10 cellular contexts compared by ENCODE assay signal in the genomic region with DNA sequence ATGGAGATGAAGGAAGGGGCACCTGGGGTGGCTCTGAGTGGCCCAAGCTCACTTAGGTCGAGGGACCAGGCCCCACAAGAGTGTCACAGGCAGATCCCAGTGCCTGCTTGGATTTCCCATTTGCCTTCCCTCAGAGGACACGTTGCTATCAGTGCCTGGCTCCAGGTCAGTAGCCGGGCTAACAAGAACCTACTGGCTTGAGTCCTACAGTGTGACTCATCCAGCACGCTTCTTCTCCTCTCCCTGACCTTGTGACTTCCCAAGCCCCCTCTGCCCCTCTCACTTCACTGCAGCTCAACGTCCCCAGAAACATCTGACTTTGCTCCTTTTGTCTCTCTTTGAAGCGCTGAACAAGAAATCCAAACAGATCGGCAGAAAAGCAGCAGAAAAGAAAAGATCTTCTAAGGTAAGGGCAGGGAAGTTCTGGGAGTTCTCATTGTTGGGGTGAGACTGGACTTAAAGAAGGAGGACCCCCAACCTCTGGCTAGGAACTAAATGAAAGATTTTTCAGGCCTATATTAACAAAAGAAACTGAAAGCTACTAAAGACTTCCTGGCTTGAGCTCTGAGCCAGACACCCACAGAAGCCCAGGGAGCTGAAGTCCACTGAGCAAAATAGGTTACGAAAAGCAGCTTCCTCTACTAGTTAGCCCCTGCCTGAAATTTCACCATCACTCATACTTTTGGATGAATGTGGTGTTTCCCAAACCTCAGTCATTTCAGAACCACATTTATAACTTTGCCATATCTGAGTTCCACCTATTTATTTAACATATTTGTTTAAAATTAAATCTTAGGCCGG. TPM values are rescaled to one million over a fixed set of nuclear protein-coding genes. Genes with fewer than 3 reads are reported as not detected.
DNase-seq lines count a peak whose midpoint lies in the region; ATAC-seq and TF ChIP-seq lines count a peak whose summit lies in the region.
"Had no signal": no experiment of that assay in that cellular context is flagged by ENCODE, and none has a peak within 500 bp of the region (broad histone marks: within the 10 kb centered on the region; RNA-seq: fewer than 3 reads in every experiment).

No MANE protein-coding gene starts in this region.

- no peaks in the 10 kb centered on the region for H3K9me3 Mint-ChIP-seq in natural killer cell

- no peaks in the 10 kb centered on the region for H3K27me3 ChIP-seq in fibroblast of lung (ENCODE audit: control insufficient read depth, insufficient read depth, low read length)
- H3K27me3 ChIP-seq: SJSA1 had no signal

- H3K4me3 ChIP-seq in fibroblast of lung (replicated peaks in 1 of 4; ENCODE audit: control extremely low read depth in 1 of 4, insufficient read depth in 1 of 4, low read depth in 3 of 4, low read length in 4 of 4), result peak overlapping the region in 2 of 4 experiments; percentile 6 to 21
- H3K4me3 ChIP-seq: SJSA1 had no signal

- H3K36me3 Mint-ChIP-seq in natural killer cell, result no peaks in the 10 kb centered on the region
- H3K36me3 Mint-ChIP-seq: activated naive CD8-positive, alpha-beta T cell had no signal

- peak; percentile 26 for DNase-seq in AG08395 (ENCODE audit: low spot score)
- peak; percentile 83 for DNase-seq in MV-4-11 (lab: John Stamatoyannopoulos, UW)
- peak; percentile 56 to 63 for DNase-seq in fibroblast of lung (ENCODE audit: low read depth in 2 of 2)
- DNase-seq in natural killer cell, result no peak
- no peak for DNase-seq in Ammon's horn (ENCODE audit: low spot score)
- no peak for DNase-seq in activated naive CD4-positive, alpha-beta T cell (lab: John Stamatoyannopoulos, UW)
- no peak for DNase-seq in NCI-H82 (lab: John Stamatoyannopoulos, UW)

- peak overlapping the region; percentile 79 for H3K4me2 ChIP-seq in fibroblast of lung (ENCODE audit: extremely low read depth, insufficient read depth, low read length)

- peak; percentile 37 to 52 (median 46) for ATAC-seq in natural killer cell
- no peak for ATAC-seq in GM21423 (IDR thresholded peaks at IDR 0.05; ENCODE audit: unreplicated experiment)

- H2AFZ ChIP-seq in fibroblast of lung (ENCODE audit: low read length), result peak overlapping the region; percentile 85

- no peaks in the 10 kb centered on the region for H4K20me1 ChIP-seq in fibroblast of lung (ENCODE audit: control insufficient read depth, extremely low read depth, insufficient read depth, low read length)

- no peaks in the 10 kb centered on the region for H3K9me3 ChIP-seq in fibroblast of lung (ENCODE audit: control insufficient read depth, insufficient read depth, low read depth, low read length)
- H3K9me3 ChIP-seq: SJSA1 had no signal

- H3K27me3 Mint-ChIP-seq in natural killer cell (ENCODE audit: low read depth in 2 of 2), result peaks cover 0 to 3% of the 10 kb centered on the region in 2 donors
- H3K27me3 Mint-ChIP-seq: activated naive CD8-positive, alpha-beta T cell had no signal

- no peak overlapping the region for H3K4me3 Mint-ChIP-seq in natural killer cell
- H3K4me3 Mint-ChIP-seq: activated naive CD8-positive, alpha-beta T cell had no signal

- H3K4me1 ChIP-seq in fibroblast of lung (ENCODE audit: control insufficient read depth, extremely low read depth, insufficient read depth, low read length), result peaks cover 6% of the 10 kb centered on the region

- intact Hi-C loops in natural killer cell (cut with micrococcal nuclease), result no loop called here

- TF ChIP-seq CTCF in fibroblast of lung (conservative IDR thresholded peaks at IDR 0.05 in 1 of 2, IDR thresholded peaks at IDR 0.05 in 1 of 2; ENCODE audit: low read depth in 1 of 2, low read length in 2 of 2), result no peak
- no peak for TF ChIP-seq CTCF in natural killer cell (IDR thresholded peaks at IDR 0.05)

- peak overlapping the region; percentile 39 to 59 for H3K27ac Mint-ChIP-seq in natural killer cell
- H3K27ac Mint-ChIP-seq: activated naive CD8-positive, alpha-beta T cell had no signal

- no peaks in the 10 kb centered on the region for H3K79me2 ChIP-seq in fibroblast of lung (ENCODE audit: control insufficient read depth, insufficient read depth, low read length)

- no peaks in the 10 kb centered on the region for H3K36me3 ChIP-seq in fibroblast of lung (ENCODE audit: control insufficient read depth, insufficient read depth, low read length)
- H3K36me3 ChIP-seq: SJSA1 had no signal

- peak overlapping the region; percentile 31 for H3K27ac ChIP-seq in fibroblast of lung (ENCODE audit: insufficient read depth, low read length)
- H3K27ac ChIP-seq: SJSA1 had no signal

- peaks cover 6 to 7% of the 10 kb centered on the region in 2 donors for H3K4me1 Mint-ChIP-seq in natural killer cell

- H3K9ac ChIP-seq in fibroblast of lung (ENCODE audit: insufficient read depth, low read length), result peak overlapping the region; percentile 26

RNA-seq across cellular contexts. Expression of a gene that starts 21.5 kb away (rescaled TPM):
- total RNA-seq in fibroblast of lung, result not detected in 2 replicates
- not detected in 2 replicates for polyA plus RNA-seq in fibroblast of lung
- not detected in 2 replicates for polyA plus RNA-seq in fibroblast of lung (2012)
- not detected in 2 replicates for polyA minus RNA-seq in fibroblast of lung (ENCODE audit: low replicate concordance)
- not detected for total RNA-seq in natural killer cell
- total RNA-seq: SJSA1 had no signal

RNA-seq across cellular contexts. Expression of a gene that starts 40.5 kb away (rescaled TPM):
- 68.4 and 72.2 TPM in 2 replicates for total RNA-seq in fibroblast of lung
- polyA plus RNA-seq in fibroblast of lung, result 78.3 and 96.6 TPM in 2 replicates
- polyA plus RNA-seq in fibroblast of lung (2012), result 72.8 and 89.5 TPM in 2 replicates
- polyA minus RNA-seq in fibroblast of lung (ENCODE audit: low replicate concordance), result 253 and 290 TPM in 2 replicates
- 1 to 10 TPM; 7.1 to 8.3 (median 7.7) TPM for total RNA-seq in natural killer cell

Comparison
In these comparisons a context has a peak if more than half of its experiments do, and no peak if none do; other contexts are left out.
1. DNase-seq: peak in AG08395 (single experiment), MV-4-11 (single experiment) and fibroblast of lung (2 of 2); none in natural killer cell (single experiment), Ammon's horn (single experiment), activated naive CD4-positive, alpha-beta T cell (0 of 4) and NCI-H82 (single experiment).